In genomic region chr11:124841765-124842700, GRCh38 we compare ENCODE assay signal across 17 cellular contexts. TPM values are rescaled to one million over a fixed set of nuclear protein-coding genes. Genes with fewer than 3 reads are reported as not detected.
A peak's percentile ranks its signal among the peaks of the same experiment; 100 is the strongest.
DNase-seq lines count a peak whose midpoint lies in the region; ATAC-seq and TF ChIP-seq lines count a peak whose summit lies in the region.
"Had no signal": no experiment of that assay in that cellular context is flagged by ENCODE, and none has a peak within 500 bp of the region (broad histone marks: within the 10 kb centered on the region; RNA-seq: fewer than 3 reads in every experiment).

No MANE protein-coding gene starts in this region.

- H4K20me1 ChIP-seq in neural progenitor cell (ENCODE audit: low read depth), result no peaks in the 10 kb centered on the region

- H3K4me3 Mint-ChIP-seq in endodermal cell (no peak overlapping the region), neural progenitor cell (peak overlapping the region; percentile 73)
- H3K4me3 Mint-ChIP-seq: activated B cell treated with CpG ODN at 0.5 μM for 24 hours; activated CD8-positive, alpha-beta T cell treated with anti-CD3 and anti-CD28 coated beads, Interleukin-2, amount 10 ng/mL, durations not matched to agents 7 days and 5 days had no signal

- no peak for TF ChIP-seq CTCF in endodermal cell (conservative IDR thresholded peaks at IDR 0.05)
- TF ChIP-seq CTCF in neural progenitor cell (IDR thresholded peaks at IDR 0.05), result no peak

- H3K27ac Mint-ChIP-seq in endodermal cell (no peak overlapping the region), neural progenitor cell (no peak overlapping the region)
- H3K27ac Mint-ChIP-seq: activated B cell treated with CpG ODN at 0.5 μM for 24 hours; activated CD8-positive, alpha-beta T cell treated with anti-CD3 and anti-CD28 coated beads, Interleukin-2, amount 10 ng/mL, durations not matched to agents 7 days and 5 days; activated naive CD4-positive, alpha-beta T cell treated with anti-CD3 and anti-CD28 coated beads, Interleukin-2, amount 50 U/mL, for 72 hours; CD4-positive, alpha-beta memory T cell had no signal

- H3K4me2 ChIP-seq in neural progenitor cell, result peak overlapping the region; percentile 69

- in situ Hi-C loops in G401 (cut with HindIII; ENCODE audit: low sequenced_read_pairs), result no loop called here

- WGBS in endodermal cell (ENCODE audit: insufficient coverage in 1 of 2, insufficient read length in 1 of 2), 2 experiments, result 39 to 40% methylated on average over 6 to 8 of the region's 8 CpGs

- no peaks in the 10 kb centered on the region for H3K79me2 ChIP-seq in neural progenitor cell (ENCODE audit: low read depth)

- peaks cover 96% of the 10 kb centered on the region for H3K27me3 ChIP-seq in endodermal cell (ENCODE audit: control insufficient read depth, insufficient read depth, low read length, poor library complexity, severe bottlenecking)
- peaks cover 52% of the 10 kb centered on the region for H3K27me3 ChIP-seq in neural progenitor cell

- intact Hi-C loops in Right ventricle myocardium inferior (cut with DNase I), result no loop called here

- H3K27me3 Mint-ChIP-seq in endodermal cell (ENCODE audit: insufficient read depth) (peaks cover 18% of the 10 kb centered on the region), neural progenitor cell (ENCODE audit: insufficient read depth, low read depth) (peaks cover 63% of the 10 kb centered on the region)

- no peaks in the 10 kb centered on the region for H3K4me1 ChIP-seq in endodermal cell (ENCODE audit: control insufficient read depth, insufficient read depth, low read length)
- peaks cover 80% of the 10 kb centered on the region for H3K4me1 ChIP-seq in neural progenitor cell

- H3K36me3 ChIP-seq in endodermal cell (ENCODE audit: control insufficient read depth, insufficient read depth, low read length) (no peaks in the 10 kb centered on the region), neural progenitor cell (no peaks in the 10 kb centered on the region)
- H3K36me3 ChIP-seq: suprapubic skin had no signal

- H3K4me3 ChIP-seq in endodermal cell (ENCODE audit: low read length) (no peak overlapping the region), neural progenitor cell (no peak overlapping the region)

- H3K27ac ChIP-seq in endodermal cell (ENCODE audit: low read depth, low read length) (peak overlapping the region; percentile 19), neural progenitor cell (no peak overlapping the region)
- H3K27ac ChIP-seq: suprapubic skin had no signal

- no peak overlapping the region for H2AFZ ChIP-seq in neural progenitor cell (replicated peaks)

- H3K36me3 Mint-ChIP-seq in endodermal cell (ENCODE audit: low read depth) (no peaks in the 10 kb centered on the region), neural progenitor cell (no peaks in the 10 kb centered on the region)
- H3K36me3 Mint-ChIP-seq: CD4-positive, alpha-beta memory T cell had no signal

- H3K9me3 Mint-ChIP-seq in endodermal cell, result no peaks in the 10 kb centered on the region
- H3K9me3 Mint-ChIP-seq in neural progenitor cell, result peaks cover 2% of the 10 kb centered on the region
- H3K9me3 Mint-ChIP-seq: activated B cell treated with CpG ODN at 0.5 μM for 24 hours; activated naive CD4-positive, alpha-beta T cell treated with anti-CD3 and anti-CD28 coated beads, Interleukin-2, amount 50 U/mL, for 72 hours had no signal

- H3K9me3 ChIP-seq in endodermal cell (ENCODE audit: control insufficient read depth, low read length) (no peaks in the 10 kb centered on the region), neural progenitor cell (ENCODE audit: low read depth) (no peaks in the 10 kb centered on the region)
- H3K9me3 ChIP-seq: suprapubic skin had no signal

- H3K4me1 Mint-ChIP-seq in endodermal cell (peaks cover 11% of the 10 kb centered on the region), neural progenitor cell (peaks cover 76% of the 10 kb centered on the region)

- H3K9ac ChIP-seq in endodermal cell (ENCODE audit: extremely low read depth, low read length, poor library complexity, severe bottlenecking) (no peak overlapping the region), neural progenitor cell (no peak overlapping the region)

- H3F3A ChIP-seq in neural progenitor cell (ENCODE audit: low read depth), result peaks cover 87% of the 10 kb centered on the region

- ATAC-seq in Right ventricle myocardium inferior, result no peak
- ATAC-seq: activated CD8-positive, alpha-beta T cell treated with anti-CD3 and anti-CD28 coated beads, Interleukin-2, amount 10 ng/mL, durations not matched to agents 7 days and 5 days; activated naive CD4-positive, alpha-beta T cell treated with anti-CD3 and anti-CD28 coated beads, Interleukin-2, amount 50 U/mL, for 72 hours; Panc1 had no signal

- peak; percentile 91 for DNase-seq in DMS79 treated with DMSO at 0.1 percent for 48 hours (lab: John Stamatoyannopoulos, UW)
- peak; percentile 60 for DNase-seq in NCI-H2196 (lab: John Stamatoyannopoulos, UW; ENCODE audit: unreplicated experiment)
- peak; percentile 56 for DNase-seq in endodermal cell
- DNase-seq in neural progenitor cell (ENCODE audit: low spot score), result peak; percentile 45
- no peak for DNase-seq in Right ventricle myocardium inferior (ENCODE audit: missing footprints)
- DNase-seq in stimulated activated CD4-positive, alpha-beta T cell treated with anti-CD3 and anti-CD28 coated beads, Interleukin-4, amount 100 ng/mL, for 24 hours, result no peak
- DNase-seq in DMS114 treated with DMSO at 0.1 percent for 48 hours (lab: John Stamatoyannopoulos, UW; ENCODE audit: unreplicated experiment), result no peak
- no peak for DNase-seq in G401 (ENCODE audit: low spot score)
- DNase-seq: activated B cell treated with CpG ODN at 0.5 μM for 24 hours; activated CD8-positive, alpha-beta T cell treated with anti-CD3 and anti-CD28 coated beads, Interleukin-2, amount 10 ng/mL, durations not matched to agents 7 days and 5 days; activated T-cell treated with anti-CD3 and anti-CD28 coated beads, Interleukin-2, amount 50 U/mL, for 48 hours; CD4-positive, alpha-beta memory T cell; NCI-H2081 treated with DMSO at 0.1 percent for 48 hours had no signal

RNA-seq across cellular contexts. Expression of gene ROBO3, which starts 23.2 kb away (rescaled TPM):
- total RNA-seq in endodermal cell, result 10 to 100 TPM; 15.3 to 16.2 TPM
- polyA plus RNA-seq in endodermal cell (2013, experiment 1 of 2), result 115 TPM
- 77.1 TPM for polyA plus RNA-seq in endodermal cell (2013, experiment 2 of 2)
- 12.6 and 30.7 TPM in 2 replicates for total RNA-seq in neural progenitor cell (ENCODE audit: low replicate concordance)
- 4.6 TPM for total RNA-seq in Right ventricle myocardium inferior
- total RNA-seq in G401 (2014; rRNA removed; shearing (Covaris generic)), result 8.1 and 12.3 TPM in 2 replicates

RNA-seq across cellular contexts. Expression of gene MSANTD2, which starts 41.8 kb away (rescaled TPM):
- total RNA-seq in endodermal cell, result 10 to 100 TPM; 18.3 to 21.3 TPM
- polyA plus RNA-seq in endodermal cell (2013, experiment 1 of 2), result 17.1 TPM
- 16.2 TPM for polyA plus RNA-seq in endodermal cell (2013, experiment 2 of 2)
- 35.8 and 41.9 TPM in 2 replicates for total RNA-seq in neural progenitor cell (ENCODE audit: low replicate concordance)
- 3.8 TPM for total RNA-seq in Right ventricle myocardium inferior
- 12.2 and 13.5 TPM in 2 replicates for total RNA-seq in G401 (2014; rRNA removed; shearing (Covaris generic))

RNA-seq across cellular contexts. Expression of gene ROBO4, which starts 55.6 kb away (rescaled TPM):
- total RNA-seq in endodermal cell, result under 1 TPM in 1 of 2 donors, not detected in 1; 0.59 TPM
- polyA plus RNA-seq in endodermal cell (2013, experiment 1 of 2), result 0.04 TPM
- not detected for polyA plus RNA-seq in endodermal cell (2013, experiment 2 of 2)
- total RNA-seq in neural progenitor cell (ENCODE audit: low replicate concordance), result not detected in 2 replicates
- 27.6 TPM for total RNA-seq in Right ventricle myocardium inferior
- total RNA-seq in G401 (2014; rRNA removed; shearing (Covaris generic)), result not detected in 2 replicates
- total RNA-seq: activated B cell treated with CpG ODN at 0.5 μM for 24 hours; activated naive CD4-positive, alpha-beta T cell treated with anti-CD3 and anti-CD28 coated beads, Interleukin-2, amount 50 U/mL, for 72 hours; CD4-positive, alpha-beta memory T cell had no signal
- polyA plus RNA-seq: CD4-positive, alpha-beta memory T cell; neural cell had no signal

Comparison
In these comparisons a context has a peak if more than half of its experiments do, and no peak if none do; other contexts are left out.
1. DNase-seq: peak in DMS79 treated with DMSO at 0.1 percent for 48 hours (single experiment), NCI-H2196 (single experiment), endodermal cell (single experiment) and neural progenitor cell (single experiment); none in Right ventricle myocardium inferior (single experiment), stimulated activated CD4-positive, alpha-beta T cell treated with anti-CD3 and anti-CD28 coated beads, Interleukin-4, amount 100 ng/mL, for 24 hours (single experiment), DMS114 treated with DMSO at 0.1 percent for 48 hours (single experiment) and G401 (single experiment).
2. RNA of gene ROBO4, which starts 55.6 kb away (total RNA-seq): 27.6 TPM in Right ventricle myocardium inferior (single experiment); 0.59 TPM in endodermal cell, not detected in neural progenitor cell and not detected in G401; every median in the first group is over 10 times any median in the second.